ENCODE assay signal across 36 cellular contexts in genomic region chrX:64188901-64189300, GRCh38. TPM values are rescaled to one million over a fixed set of nuclear protein-coding genes. Genes with fewer than 3 reads are reported as not detected.
"Had no signal": no experiment of that assay in that cellular context is flagged by ENCODE, and none has a peak within 500 bp of the region (broad histone marks: within the 10 kb centered on the region; RNA-seq: fewer than 3 reads in every experiment).

No MANE protein-coding gene starts in this region.

- ATAC-seq: activated CD4-positive, CD25-positive, alpha-beta regulatory T cell treated with anti-CD3 and anti-CD28 coated beads, Interleukin-2, amount 50 U/mL, for 24 hours; activated CD8-positive, alpha-beta T cell treated with anti-CD3 and anti-CD28 coated beads for 36 hours; activated naive CD8-positive, alpha-beta T cell treated with anti-CD3 and anti-CD28 coated beads, Interleukin-2, amount 50 U/mL, for 24 hours; activated T-cell treated with anti-CD3 and anti-CD28 coated beads, Interleukin-2, amount 50 U/mL, for 4 hours; esophagus mucosa had no signal

- H3K9me3 Mint-ChIP-seq: activated B cell treated with CpG ODN at 0.5 μM for 24 hours; activated CD8-positive, alpha-beta T cell treated with anti-CD3 and anti-CD28 coated beads for 36 hours; activated naive CD4-positive, alpha-beta T cell treated with anti-CD3 and anti-CD28 coated beads for 36 hours; activated naive CD4-positive, alpha-beta T cell treated with anti-CD3 and anti-CD28 coated beads, Interleukin-2, amount 50 U/mL, for 24 hours; activated naive CD8-positive, alpha-beta T cell treated with anti-CD3 and anti-CD28 coated beads for 36 hours; activated naive CD8-positive, alpha-beta T cell treated with anti-CD3 and anti-CD28 coated beads, Interleukin-2, amount 50 U/mL, for 24 hours; activated T-cell treated with anti-CD3 and anti-CD28 coated beads, Interleukin-2, amount 50 U/mL, for 4 hours; activated T-helper 1 cell treated with anti-CD3 and anti-CD28 coated beads, Interleukin-12 subunit alpha, Interleukin-12 subunit beta, Interleukin-2, Interleukin-4 antibody, amounts not matched to agents 30 ng/mL and 10 ng/mL and 1 ng/mL, durations not matched to agents 14 hours and 24 hours and 36 hours; activated T-helper 2 cell treated with anti-CD3 and anti-CD28 coated beads, Interferon-gamma antibody, Interleukin-2, Interleukin-4, amounts not matched to agents 10 μg/mL and 5 μg/mL and 100 μg/mL, durations not matched to agents 14 hours and 24 hours and 36 hours; dendritic cell treated with granulocyte-macrophage colony-stimulating factor and Interleukin-4, amounts not matched to agents 40 ng/mL and 50 ng/mL, for 4 days; T-helper 1 cell treated with Interleukin-12 subunit alpha and Interleukin-12 subunit beta and Interleukin-4 antibody, amounts not matched to agents 30 μg/mL and 1 μg/mL, for 36 hours; T-helper 2 cell treated with Interferon-gamma antibody and Interleukin-4, amounts not matched to agents 5 μg/mL and 100 μg/mL, for 36 hours had no signal

- FAIRE-seq: frontal cortex had no signal

- H3K9me3 ChIP-seq: adrenal gland, breast epithelium, colonic mucosa had no signal

- H3K4me1 ChIP-seq: adrenal gland, breast epithelium, colonic mucosa had no signal

- H3K4me3 ChIP-seq: adrenal gland, breast epithelium, cardiac muscle cell, colonic mucosa, dorsolateral prefrontal cortex had no signal

- H3K27ac Mint-ChIP-seq: activated B cell treated with CpG ODN at 0.5 μM for 24 hours; activated CD8-positive, alpha-beta T cell treated with anti-CD3 and anti-CD28 coated beads for 36 hours; activated naive CD4-positive, alpha-beta T cell treated with anti-CD3 and anti-CD28 coated beads for 36 hours; activated naive CD4-positive, alpha-beta T cell treated with anti-CD3 and anti-CD28 coated beads, Interleukin-2, amount 50 U/mL, for 24 hours; activated naive CD8-positive, alpha-beta T cell treated with anti-CD3 and anti-CD28 coated beads for 36 hours; activated naive CD8-positive, alpha-beta T cell treated with anti-CD3 and anti-CD28 coated beads, Interleukin-2, amount 50 U/mL, for 24 hours; activated T-helper 1 cell treated with anti-CD3 and anti-CD28 coated beads, Interleukin-12 subunit alpha, Interleukin-12 subunit beta, Interleukin-2, Interleukin-4 antibody, amounts not matched to agents 30 ng/mL and 10 ng/mL and 1 ng/mL, durations not matched to agents 14 hours and 24 hours and 36 hours; activated T-helper 2 cell treated with anti-CD3 and anti-CD28 coated beads, Interferon-gamma antibody, Interleukin-2, Interleukin-4, amounts not matched to agents 10 μg/mL and 5 μg/mL and 100 μg/mL, durations not matched to agents 14 hours and 24 hours and 36 hours; brain; dendritic cell treated with granulocyte-macrophage colony-stimulating factor and Interleukin-4, amounts not matched to agents 40 ng/mL and 50 ng/mL, for 4 days; endodermal cell; T-helper 1 cell treated with Interleukin-12 subunit alpha and Interleukin-12 subunit beta and Interleukin-4 antibody, amounts not matched to agents 30 μg/mL and 1 μg/mL, for 36 hours; T-helper 2 cell treated with Interferon-gamma antibody and Interleukin-4, amounts not matched to agents 5 μg/mL and 100 μg/mL, for 36 hours had no signal

- H3K4me1 Mint-ChIP-seq: activated B cell treated with CpG ODN at 0.5 μM for 24 hours; activated naive CD4-positive, alpha-beta T cell treated with anti-CD3 and anti-CD28 coated beads, Interleukin-2, amount 50 U/mL, for 24 hours; activated naive CD8-positive, alpha-beta T cell treated with anti-CD3 and anti-CD28 coated beads for 36 hours; activated naive CD8-positive, alpha-beta T cell treated with anti-CD3 and anti-CD28 coated beads, Interleukin-2, amount 50 U/mL, for 24 hours had no signal

- H3K27me3 Mint-ChIP-seq: activated B cell treated with CpG ODN at 0.5 μM for 24 hours; activated CD8-positive, alpha-beta T cell treated with anti-CD3 and anti-CD28 coated beads for 36 hours; activated naive CD4-positive, alpha-beta T cell treated with anti-CD3 and anti-CD28 coated beads, Interleukin-2, amount 50 U/mL, for 24 hours; activated naive CD8-positive, alpha-beta T cell treated with anti-CD3 and anti-CD28 coated beads for 36 hours; activated naive CD8-positive, alpha-beta T cell treated with anti-CD3 and anti-CD28 coated beads, Interleukin-2, amount 50 U/mL, for 24 hours; brain; dendritic cell treated with granulocyte-macrophage colony-stimulating factor and Interleukin-4, amounts not matched to agents 40 ng/mL and 50 ng/mL, for 4 days had no signal

- H3K36me3 ChIP-seq: adrenal gland, breast epithelium, cardiac muscle cell, colonic mucosa had no signal

- H3K27ac ChIP-seq: adrenal gland, breast epithelium, cardiac muscle cell, colonic mucosa, dorsolateral prefrontal cortex, WERI-Rb-1 had no signal

- DNase-seq: activated B cell treated with CpG ODN at 0.5 μM for 24 hours; activated CD4-positive, alpha-beta T cell treated with anti-CD3 and anti-CD28 coated beads for 48 hours; activated CD4-positive, alpha-beta T cell treated with anti-CD3 and anti-CD28 coated beads, Interleukin-2, amount 50 U/mL, for 1 hour; activated CD4-positive, alpha-beta T cell treated with anti-CD3 and anti-CD28 coated beads, Interleukin-2, amount 50 U/mL, for 48 hours; activated CD8-positive, alpha-beta T cell treated with anti-CD3 and anti-CD28 coated beads for 36 hours; activated effector memory CD4-positive, alpha-beta T cell treated with anti-CD3 and anti-CD28 coated beads, Interleukin-2, amount 50 U/mL, for 16 hours; activated naive CD4-positive, alpha-beta T cell treated with anti-CD3 and anti-CD28 coated beads for 36 hours; activated naive CD8-positive, alpha-beta T cell treated with anti-CD3 and anti-CD28 coated beads for 36 hours; activated naive CD8-positive, alpha-beta T cell treated with anti-CD3 and anti-CD28 coated beads, Interleukin-2, amount 50 U/mL, for 24 hours; activated T-cell treated with anti-CD3 and anti-CD28 coated beads, Interleukin-2, amount 50 U/mL, for 4 hours; adrenal gland; amygdala; aorta; central memory CD4-positive, alpha-beta T cell; cerebellar nuclear complex; colonic mucosa; dorsolateral prefrontal cortex; effector memory CD4-positive, alpha-beta T cell; endodermal cell; foreskin fibroblast; head of caudate nucleus; T1000; WERI-Rb-1 had no signal

- H3K4me3 Mint-ChIP-seq: activated B cell treated with CpG ODN at 0.5 μM for 24 hours; activated CD8-positive, alpha-beta T cell treated with anti-CD3 and anti-CD28 coated beads for 36 hours; activated naive CD4-positive, alpha-beta T cell treated with anti-CD3 and anti-CD28 coated beads for 36 hours; activated naive CD4-positive, alpha-beta T cell treated with anti-CD3 and anti-CD28 coated beads, Interleukin-2, amount 50 U/mL, for 24 hours; activated naive CD8-positive, alpha-beta T cell treated with anti-CD3 and anti-CD28 coated beads for 36 hours; activated naive CD8-positive, alpha-beta T cell treated with anti-CD3 and anti-CD28 coated beads, Interleukin-2, amount 50 U/mL, for 24 hours; activated T-cell treated with anti-CD3 and anti-CD28 coated beads, Interleukin-2, amount 50 U/mL, for 4 hours; activated T-helper 1 cell treated with anti-CD3 and anti-CD28 coated beads, Interleukin-12 subunit alpha, Interleukin-12 subunit beta, Interleukin-2, Interleukin-4 antibody, amounts not matched to agents 30 ng/mL and 10 ng/mL and 1 ng/mL, durations not matched to agents 14 hours and 24 hours and 36 hours; brain; dendritic cell treated with granulocyte-macrophage colony-stimulating factor and Interleukin-4, amounts not matched to agents 40 ng/mL and 50 ng/mL, for 4 days; endodermal cell; T-helper 1 cell treated with Interleukin-12 subunit alpha and Interleukin-12 subunit beta and Interleukin-4 antibody, amounts not matched to agents 30 μg/mL and 1 μg/mL, for 36 hours; T-helper 2 cell treated with Interferon-gamma antibody and Interleukin-4, amounts not matched to agents 5 μg/mL and 100 μg/mL, for 36 hours had no signal

- H3K27me3 ChIP-seq: adrenal gland, breast epithelium, cardiac muscle cell, colonic mucosa had no signal

RNA-seq across cellular contexts. Expression of gene ASB12, which starts 41.5 kb away (rescaled TPM):
- total RNA-seq: activated T-helper 1 cell treated with anti-CD3 and anti-CD28 coated beads, Interleukin-12 subunit alpha, Interleukin-12 subunit beta, Interleukin-2, Interleukin-4 antibody, amounts not matched to agents 30 ng/mL and 10 ng/mL and 1 ng/mL, durations not matched to agents 14 hours and 24 hours and 36 hours; activated T-helper 2 cell treated with anti-CD3 and anti-CD28 coated beads, Interferon-gamma antibody, Interleukin-2, Interleukin-4, amounts not matched to agents 10 μg/mL and 5 μg/mL and 100 μg/mL, durations not matched to agents 14 hours and 24 hours and 36 hours; epithelial cell of proximal tubule; esophagus mucosa had no signal
